ENCODE assay signal across 8 cellular contexts in the genomic region with DNA sequence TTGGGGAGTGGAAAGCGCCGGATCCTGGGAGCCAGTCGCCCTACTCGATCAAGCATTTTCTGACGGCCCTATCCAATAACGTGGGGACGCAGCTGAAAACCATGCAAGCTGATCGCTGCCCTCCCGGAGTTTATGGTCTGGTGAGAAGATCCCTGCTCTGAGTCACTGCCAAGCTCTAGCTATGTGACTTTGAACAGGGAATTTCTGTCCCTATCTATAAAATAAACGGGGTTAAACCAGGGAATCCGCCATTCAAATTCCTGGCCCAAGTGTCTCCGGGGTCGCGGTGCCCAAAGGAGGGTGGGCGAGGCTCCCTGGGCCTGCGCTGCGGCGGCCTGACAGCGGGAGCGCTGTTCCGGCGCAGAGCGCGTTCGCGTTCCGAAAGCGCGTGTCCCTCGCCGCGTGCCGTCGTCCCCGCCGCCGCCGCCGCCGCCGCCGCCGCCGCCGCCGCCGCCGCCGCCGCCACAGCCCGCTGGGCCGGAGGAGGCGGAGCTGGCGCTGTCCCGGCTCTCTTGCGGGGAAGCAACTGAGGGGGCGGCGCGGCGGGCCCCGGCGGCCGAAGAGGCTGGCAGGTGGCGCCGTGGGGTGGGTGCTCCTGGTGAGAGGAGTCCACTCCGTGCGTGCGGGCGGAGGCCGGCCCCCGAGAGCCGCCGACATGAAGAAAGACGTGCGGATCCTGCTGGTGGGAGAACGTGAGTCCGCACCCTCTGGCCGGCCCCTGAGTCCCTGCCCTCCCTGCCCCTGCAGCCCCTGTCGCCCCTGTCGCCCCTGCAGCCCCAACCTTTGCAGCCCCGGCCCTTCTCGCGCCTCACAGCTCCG. TPM values are rescaled to one million over a fixed set of nuclear protein-coding genes. Genes with fewer than 3 reads are reported as not detected.
DNase-seq lines count a peak whose midpoint lies in the region; ATAC-seq and TF ChIP-seq lines count a peak whose summit lies in the region.

A gene (plus strand): TSS at position 465 of the 819 bp plus-strand sequence. CDS start 191 bp downstream, at position 656.

- no peaks in the 10 kb centered on the region for H3K9me3 ChIP-seq in adipocyte (ENCODE audit: control insufficient read depth, low read length)
- H3K9me3 ChIP-seq in heart right ventricle, result no peaks in the 10 kb centered on the region

- peak within 1 kb of the TSS; percentile 98 for H3K27ac Mint-ChIP-seq in progenitor cell of endocrine pancreas

- intact Hi-C loops in heart right ventricle (cut with DNase I), result loop anchor here in 2 of 10 donors (5.0 kb wide), 1 partner anchor 135 kb away; a partner anchor contains a TSS

- CTCF ChIA-PET in HEK293T (lab: Yijun Ruan, JAX), result interaction anchor here (0.5 to 1.1 kb wide), 7 partner anchors 8 to 722 kb away, joined by 3 to 9 read pairs (median 5); a partner anchor contains a TSS

- WGBS in heart right ventricle, 2 donors, result 0 to 1% methylated on average over 71 to 84 of the region's 84 CpGs

- peak within 1 kb of the TSS; percentile 79 for H3K4me3 ChIP-seq in GM06990 (replicated peaks; ENCODE audit: low read depth, low read length)
- H3K4me3 ChIP-seq in adipocyte (ENCODE audit: low read length), result peak within 1 kb of the TSS; percentile 100
- H3K4me3 ChIP-seq in heart right ventricle, result peak within 1 kb of the TSS; percentile 80 to 97 (median 90)

- H3K36me3 Mint-ChIP-seq in progenitor cell of endocrine pancreas (ENCODE audit: insufficient read depth), result no peaks in the 10 kb centered on the region

- peak; percentile 68 to 82 (median 78) for ATAC-seq in heart right ventricle

- DNase-seq in GM06990 (ENCODE audit: extremely low read depth, insufficient read length), result peak; percentile 87
- peak; percentile 60 for DNase-seq in HEK293T (ENCODE audit: extremely low spot score)
- DNase-seq in NAMALWA (ENCODE audit: low spot score), result peak; percentile 84
- peak; percentile 62 to 75 for DNase-seq in SW 1271 (lab: John Stamatoyannopoulos, UW)
- peak; percentile 92 for DNase-seq in adipocyte (ENCODE audit: low read depth)
- DNase-seq in heart right ventricle, result peak; percentile 68 to 83
- DNase-seq in progenitor cell of endocrine pancreas (ENCODE audit: low spot score, unreplicated experiment), result peak; percentile 72
- peak; percentile 71 for DNase-seq in ureter (ENCODE audit: low spot score)

- POLR2A ChIA-PET in HEK293T (lab: Yijun Ruan, JAX), result interaction anchor here (1.0 to 2.6 kb wide), 5 partner anchors 9 to 135 kb away, joined by 3 to 9 read pairs (median 5); a partner anchor contains a TSS

- no peaks in the 10 kb centered on the region for H3K36me3 ChIP-seq in GM06990 (ENCODE audit: control insufficient read depth, insufficient read depth, low read length)
- H3K36me3 ChIP-seq in adipocyte (ENCODE audit: control insufficient read depth, insufficient read depth, low read length, severe bottlenecking), result no peaks in the 10 kb centered on the region
- H3K36me3 ChIP-seq in heart right ventricle, result peaks cover 0 to 13% (median 0%) of the 10 kb centered on the region in 9 donors

- peak; percentile 74 for TF ChIP-seq CTCF in GM06990 (IDR thresholded peaks at IDR 0.05; ENCODE audit: insufficient read depth, low read length, poor library complexity, severe bottlenecking)
- peak; percentile 49 to 77 (median 64) for TF ChIP-seq CTCF in heart right ventricle (IDR thresholded peaks at IDR 0.05)
- TF ChIP-seq CTCF in progenitor cell of endocrine pancreas (IDR thresholded peaks at IDR 0.05; ENCODE audit: unreplicated experiment), result peak; percentile 77

- H3K9ac ChIP-seq in adipocyte (ENCODE audit: low read length), result peak within 1 kb of the TSS; percentile 97

- H3K9me3 Mint-ChIP-seq in progenitor cell of endocrine pancreas (ENCODE audit: low read depth), result no peaks in the 10 kb centered on the region

- peaks cover 10% of the 10 kb centered on the region for H3K4me1 Mint-ChIP-seq in progenitor cell of endocrine pancreas (ENCODE audit: low read depth)

- H3K4me3 Mint-ChIP-seq in progenitor cell of endocrine pancreas (ENCODE audit: low read depth), result peak within 1 kb of the TSS; percentile 100

- H3K4me1 ChIP-seq in adipocyte (ENCODE audit: control insufficient read depth, insufficient read depth, low read length) (peaks cover 24% of the 10 kb centered on the region), heart right ventricle (peaks cover 5 to 55% (median 38%) of the 10 kb centered on the region in 9 donors)

- H3K27me3 Mint-ChIP-seq in progenitor cell of endocrine pancreas, result no peaks in the 10 kb centered on the region

- peak within 1 kb of the TSS; percentile 86 to 98 (median 96) for H3K27ac ChIP-seq in heart right ventricle

- H3K27me3 ChIP-seq in GM06990 (replicated peaks; ENCODE audit: control insufficient read depth, insufficient read depth, low read length) (no peaks in the 10 kb centered on the region), adipocyte (replicated peaks; ENCODE audit: control insufficient read depth, insufficient read depth, low read length) (no peaks in the 10 kb centered on the region), heart right ventricle (no peaks in the 10 kb centered on the region)

TF ChIP-seq in HEK293T, 16 proteins besides CTCF, POLR2A, EP300 and RAD21:
- TF ChIP-seq LEF1 (IDR thresholded peaks at IDR 0.05; ENCODE audit: borderline replicate concordance) (no peak), L3MBTL2 (conservative IDR thresholded peaks at IDR 0.05) (no peak), FOXA1 (IDR thresholded peaks at IDR 0.05) (no peak), ARNT (IDR thresholded peaks at IDR 0.05) (0 out of 2 replicates have a peak, but pooled peaks have one; percentile 8), ZNF384 (IDR thresholded peaks at IDR 0.05) (no peak), BHLHE40 (IDR thresholded peaks at IDR 0.05; ENCODE audit: borderline replicate concordance) (no peak), CTBP1 (IDR thresholded peaks at IDR 0.05; ENCODE audit: borderline replicate concordance) (no peak), ELF4 (IDR thresholded peaks at IDR 0.05) (no peak), SUZ12 (IDR thresholded peaks at IDR 0.05) (no peak)
- TF ChIP-seq, protein P1, sequence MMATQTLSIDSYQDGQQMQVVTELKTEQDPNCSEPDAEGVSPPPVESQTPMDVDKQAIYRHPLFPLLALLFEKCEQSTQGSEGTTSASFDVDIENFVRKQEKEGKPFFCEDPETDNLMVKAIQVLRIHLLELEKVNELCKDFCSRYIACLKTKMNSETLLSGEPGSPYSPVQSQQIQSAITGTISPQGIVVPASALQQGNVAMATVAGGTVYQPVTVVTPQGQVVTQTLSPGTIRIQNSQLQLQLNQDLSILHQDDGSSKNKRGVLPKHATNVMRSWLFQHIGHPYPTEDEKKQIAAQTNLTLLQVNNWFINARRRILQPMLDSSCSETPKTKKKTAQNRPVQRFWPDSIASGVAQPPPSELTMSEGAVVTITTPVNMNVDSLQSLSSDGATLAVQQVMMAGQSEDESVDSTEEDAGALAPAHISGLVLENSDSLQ (IDR thresholded peaks at IDR 0.05), result 0 out of 2 replicates have a peak, but pooled peaks have one; percentile 6

RNA-seq across cellular contexts. Expression of the gene that starts here (rescaled TPM):
- total RNA-seq in heart right ventricle (10 to 100 TPM; 45.2 to 72.2 (median 48.5) TPM), progenitor cell of endocrine pancreas (32.4 and 33.1 TPM in 2 replicates), ureter (37.3 TPM)
- polyA plus RNA-seq in heart right ventricle, result 10 to 100 TPM; 32.5 to 76.6 TPM

Comparison
In these comparisons a context has a peak if more than half of its experiments do, and no peak if none do; other contexts are left out.
1. Peak in every context shown above with its lines: DNase-seq, ATAC-seq, H3K4me3 ChIP-seq and H3K27ac ChIP-seq.